1 cellular context compared by ENCODE assay signal in the genomic region with DNA sequence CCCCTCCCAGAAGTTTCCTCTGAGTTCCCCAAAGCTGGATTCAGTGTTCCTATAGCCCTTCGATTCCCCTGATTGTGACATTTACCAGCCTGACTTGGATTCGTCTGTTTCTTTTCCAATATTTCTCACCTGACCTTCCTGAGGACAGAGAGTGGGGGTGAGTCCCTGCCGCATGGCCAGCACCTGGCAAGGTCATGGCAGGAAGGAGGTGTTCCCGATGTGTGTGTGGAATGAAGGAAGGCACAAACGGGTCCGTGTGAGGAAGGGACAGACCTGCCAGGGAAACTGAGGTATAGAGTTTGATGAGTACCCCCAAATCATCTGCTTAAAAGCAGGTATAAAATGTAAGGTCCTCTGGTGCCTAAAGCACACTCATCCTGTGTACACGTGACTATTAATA.
TF ChIP-seq lines count a peak whose summit lies in the region.

No MANE protein-coding gene starts in this region.

TF ChIP-seq in SK-N-SH treated with all-trans-retinoic acid at 6 μM for 48 hours, 23 proteins besides CTCF, POLR2A, EP300 and RAD21:
- TF ChIP-seq, protein P1, sequence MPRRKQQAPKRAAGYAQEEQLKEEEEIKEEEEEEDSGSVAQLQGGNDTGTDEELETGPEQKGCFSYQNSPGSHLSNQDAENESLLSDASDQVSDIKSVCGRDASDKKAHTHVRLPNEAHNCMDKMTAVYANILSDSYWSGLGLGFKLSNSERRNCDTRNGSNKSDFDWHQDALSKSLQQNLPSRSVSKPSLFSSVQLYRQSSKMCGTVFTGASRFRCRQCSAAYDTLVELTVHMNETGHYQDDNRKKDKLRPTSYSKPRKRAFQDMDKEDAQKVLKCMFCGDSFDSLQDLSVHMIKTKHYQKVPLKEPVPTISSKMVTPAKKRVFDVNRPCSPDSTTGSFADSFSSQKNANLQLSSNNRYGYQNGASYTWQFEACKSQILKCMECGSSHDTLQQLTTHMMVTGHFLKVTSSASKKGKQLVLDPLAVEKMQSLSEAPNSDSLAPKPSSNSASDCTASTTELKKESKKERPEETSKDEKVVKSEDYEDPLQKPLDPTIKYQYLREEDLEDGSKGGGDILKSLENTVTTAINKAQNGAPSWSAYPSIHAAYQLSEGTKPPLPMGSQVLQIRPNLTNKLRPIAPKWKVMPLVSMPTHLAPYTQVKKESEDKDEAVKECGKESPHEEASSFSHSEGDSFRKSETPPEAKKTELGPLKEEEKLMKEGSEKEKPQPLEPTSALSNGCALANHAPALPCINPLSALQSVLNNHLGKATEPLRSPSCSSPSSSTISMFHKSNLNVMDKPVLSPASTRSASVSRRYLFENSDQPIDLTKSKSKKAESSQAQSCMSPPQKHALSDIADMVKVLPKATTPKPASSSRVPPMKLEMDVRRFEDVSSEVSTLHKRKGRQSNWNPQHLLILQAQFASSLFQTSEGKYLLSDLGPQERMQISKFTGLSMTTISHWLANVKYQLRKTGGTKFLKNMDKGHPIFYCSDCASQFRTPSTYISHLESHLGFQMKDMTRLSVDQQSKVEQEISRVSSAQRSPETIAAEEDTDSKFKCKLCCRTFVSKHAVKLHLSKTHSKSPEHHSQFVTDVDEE (CRISPR knock-in tag; IDR thresholded peaks at IDR 0.05), result no peak
- TF ChIP-seq ZNF70 (CRISPR knock-in tag; IDR thresholded peaks at IDR 0.05) (no peak), ESRRG (CRISPR knock-in tag; IDR thresholded peaks at IDR 0.05) (no peak), PPARA (CRISPR knock-in tag; IDR thresholded peaks at IDR 0.05; ENCODE audit: borderline replicate concordance) (no peak), TCF4 (CRISPR knock-in tag; IDR thresholded peaks at IDR 0.05; ENCODE audit: borderline replicate concordance) (no peak), ISL1 (CRISPR knock-in tag; IDR thresholded peaks at IDR 0.05) (no peak), ZC3H10 (CRISPR knock-in tag; IDR thresholded peaks at IDR 0.05) (no peak), ZNF8 (CRISPR knock-in tag; IDR thresholded peaks at IDR 0.05) (no peak), OSR1 (CRISPR knock-in tag; IDR thresholded peaks at IDR 0.05) (no peak), SNAI2 (CRISPR knock-in tag; IDR thresholded peaks at IDR 0.05) (no peak), CSDC2 (CRISPR knock-in tag; IDR thresholded peaks at IDR 0.05) (no peak), RARB (CRISPR knock-in tag; IDR thresholded peaks at IDR 0.05) (no peak), TOX (CRISPR knock-in tag; IDR thresholded peaks at IDR 0.05; ENCODE audit: borderline replicate concordance) (no peak), ZFP30 (CRISPR knock-in tag; IDR thresholded peaks at IDR 0.05) (no peak)
- TF ChIP-seq, protein P2, sequence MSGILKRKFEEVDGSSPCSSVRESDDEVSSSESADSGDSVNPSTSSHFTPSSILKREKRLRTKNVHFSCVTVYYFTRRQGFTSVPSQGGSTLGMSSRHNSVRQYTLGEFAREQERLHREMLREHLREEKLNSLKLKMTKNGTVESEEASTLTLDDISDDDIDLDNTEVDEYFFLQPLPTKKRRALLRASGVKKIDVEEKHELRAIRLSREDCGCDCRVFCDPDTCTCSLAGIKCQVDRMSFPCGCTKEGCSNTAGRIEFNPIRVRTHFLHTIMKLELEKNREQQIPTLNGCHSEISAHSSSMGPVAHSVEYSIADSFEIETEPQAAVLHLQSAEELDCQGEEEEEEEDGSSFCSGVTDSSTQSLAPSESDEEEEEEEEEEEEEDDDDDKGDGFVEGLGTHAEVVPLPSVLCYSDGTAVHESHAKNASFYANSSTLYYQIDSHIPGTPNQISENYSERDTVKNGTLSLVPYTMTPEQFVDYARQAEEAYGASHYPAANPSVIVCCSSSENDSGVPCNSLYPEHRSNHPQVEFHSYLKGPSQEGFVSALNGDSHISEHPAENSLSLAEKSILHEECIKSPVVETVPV (CRISPR knock-in tag; IDR thresholded peaks at IDR 0.05), result no peak
- TF ChIP-seq, protein P3, sequence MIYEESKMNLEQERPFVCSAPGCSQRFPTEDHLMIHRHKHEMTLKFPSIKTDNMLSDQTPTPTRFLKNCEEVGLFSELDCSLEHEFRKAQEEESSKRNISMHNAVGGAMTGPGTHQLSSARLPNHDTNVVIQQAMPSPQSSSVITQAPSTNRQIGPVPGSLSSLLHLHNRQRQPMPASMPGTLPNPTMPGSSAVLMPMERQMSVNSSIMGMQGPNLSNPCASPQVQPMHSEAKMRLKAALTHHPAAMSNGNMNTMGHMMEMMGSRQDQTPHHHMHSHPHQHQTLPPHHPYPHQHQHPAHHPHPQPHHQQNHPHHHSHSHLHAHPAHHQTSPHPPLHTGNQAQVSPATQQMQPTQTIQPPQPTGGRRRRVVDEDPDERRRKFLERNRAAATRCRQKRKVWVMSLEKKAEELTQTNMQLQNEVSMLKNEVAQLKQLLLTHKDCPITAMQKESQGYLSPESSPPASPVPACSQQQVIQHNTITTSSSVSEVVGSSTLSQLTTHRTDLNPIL (CRISPR knock-in tag; IDR thresholded peaks at IDR 0.05; ENCODE audit: low read depth), result no peak
- TF ChIP-seq, protein P4, sequence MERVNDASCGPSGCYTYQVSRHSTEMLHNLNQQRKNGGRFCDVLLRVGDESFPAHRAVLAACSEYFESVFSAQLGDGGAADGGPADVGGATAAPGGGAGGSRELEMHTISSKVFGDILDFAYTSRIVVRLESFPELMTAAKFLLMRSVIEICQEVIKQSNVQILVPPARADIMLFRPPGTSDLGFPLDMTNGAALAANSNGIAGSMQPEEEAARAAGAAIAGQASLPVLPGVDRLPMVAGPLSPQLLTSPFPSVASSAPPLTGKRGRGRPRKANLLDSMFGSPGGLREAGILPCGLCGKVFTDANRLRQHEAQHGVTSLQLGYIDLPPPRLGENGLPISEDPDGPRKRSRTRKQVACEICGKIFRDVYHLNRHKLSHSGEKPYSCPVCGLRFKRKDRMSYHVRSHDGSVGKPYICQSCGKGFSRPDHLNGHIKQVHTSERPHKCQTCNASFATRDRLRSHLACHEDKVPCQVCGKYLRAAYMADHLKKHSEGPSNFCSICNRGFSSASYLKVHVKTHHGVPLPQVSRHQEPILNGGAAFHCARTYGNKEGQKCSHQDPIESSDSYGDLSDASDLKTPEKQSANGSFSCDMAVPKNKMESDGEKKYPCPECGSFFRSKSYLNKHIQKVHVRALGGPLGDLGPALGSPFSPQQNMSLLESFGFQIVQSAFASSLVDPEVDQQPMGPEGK (CRISPR knock-in tag; IDR thresholded peaks at IDR 0.05; ENCODE audit: borderline replicate concordance), result no peak
TF ChIP-seq in SK-N-SH treated with all-trans-retinoic acid at 6 μM for 48 hours: peak in this region for 0.
